ENCODE assay signal across 17 cellular contexts in genomic region chr13:70895599-70895998, GRCh38.
DNase-seq lines count a peak whose midpoint lies in the region; ATAC-seq, FAIRE-seq and TF ChIP-seq lines count a peak whose summit lies in the region.
"Had no signal": no experiment of that assay in that cellular context is flagged by ENCODE, and none has a peak within 500 bp of the region (broad histone marks: within the 10 kb centered on the region; RNA-seq: fewer than 3 reads in every experiment).

No MANE protein-coding gene starts in this region.

- no peak overlapping the region for H3K4me2 ChIP-seq in neuronal stem cell (ENCODE audit: insufficient read depth, low read length, poor library complexity, severe bottlenecking)
- H3K4me2 ChIP-seq: GM23338 had no signal

- H3K4me3 ChIP-seq in neuronal stem cell (ENCODE audit: low read length in 2 of 2) (no peak overlapping the region), prostate gland (no peak overlapping the region)
- H3K4me3 ChIP-seq: GM23338 had no signal

- H3K36me3 ChIP-seq in neuronal stem cell (replicated peaks in 1 of 2; ENCODE audit: control insufficient read depth in 2 of 2, insufficient read depth in 2 of 2, low read length in 2 of 2) (no peaks in the 10 kb centered on the region), prostate gland (no peaks in the 10 kb centered on the region)

- in situ Hi-C loops in SK-MEL-5 (cut with HindIII; ENCODE audit: low pct_unique_long_range_greater_than_20kb, low sequenced_read_pairs): no loop called here

- H3K27me3 ChIP-seq in neuronal stem cell (ENCODE audit: control insufficient read depth in 3 of 3, insufficient read depth in 3 of 3, low read depth in 1 of 3, low read length in 3 of 3) (no peaks in the 10 kb centered on the region), prostate gland (replicated peaks; ENCODE audit: insufficient read depth) (no peaks in the 10 kb centered on the region)

- no peak overlapping the region for H3K14ac ChIP-seq in neuronal stem cell (ENCODE audit: low read length)

- no peak overlapping the region for H2AK5ac ChIP-seq in neuronal stem cell (ENCODE audit: low read depth, low read length)

- no peak overlapping the region for H3K18ac ChIP-seq in neuronal stem cell (ENCODE audit: low read length)

- no peak overlapping the region for H4K91ac ChIP-seq in neuronal stem cell (ENCODE audit: low read depth, low read length, poor library complexity)

- H3K23ac ChIP-seq in neuronal stem cell (ENCODE audit: low read depth, low read length, poor library complexity): no peak overlapping the region

- peak; percentile 38 for FAIRE-seq in GM12891 (lab: Jason Lieb, UNC)
- FAIRE-seq: G401.6, GM19239 had no signal

- H3K4me1 ChIP-seq in neuronal stem cell (ENCODE audit: control insufficient read depth in 2 of 2, insufficient read depth in 1 of 2, low read depth in 1 of 2, low read length in 2 of 2): peaks cover 4 to 15% of the 10 kb centered on the region in 2 donors
- H3K4me1 ChIP-seq in prostate gland (replicated peaks): no peaks in the 10 kb centered on the region

- H3K9me3 ChIP-seq in neuronal stem cell (replicated peaks in 1 of 2; ENCODE audit: control insufficient read depth in 2 of 2, insufficient read depth in 1 of 2, low read depth in 1 of 2, low read length in 2 of 2): no peaks in the 10 kb centered on the region
- H3K9me3 ChIP-seq in prostate gland: no peaks in the 10 kb centered on the region

- H2BK5ac ChIP-seq in neuronal stem cell (ENCODE audit: low read length): no peak overlapping the region

- intact Hi-C loops in prostate gland (cut with DNase I): no loop called here

- H2AFZ ChIP-seq in neuronal stem cell (ENCODE audit: low read length): peak overlapping the region; percentile 50
- H2AFZ ChIP-seq: GM23338 had no signal

- no peak for ATAC-seq in GM19351 (IDR thresholded peaks at IDR 0.05; ENCODE audit: unreplicated experiment)
- no peak for ATAC-seq in esophagus mucosa
- ATAC-seq: GM23338, HCT116 had no signal

- no peak overlapping the region for H4K8ac ChIP-seq in neuronal stem cell (ENCODE audit: low read depth, low read length)

- TF ChIP-seq CTCF in prostate gland (IDR thresholded peaks at IDR 0.05): no peak

- DNase-seq in GM12891 (ENCODE audit: insufficient read length, low spot score) (no peak), SK-MEL-5 (ENCODE audit: low read depth, low spot score) (peak; percentile 14), neuronal stem cell (ENCODE audit: low spot score) (no peak), prostate gland (ENCODE audit: low spot score) (no peak)
- DNase-seq: C1 segment of cervical spinal cord; Calu3; CD4-positive, alpha-beta memory T cell; COR-L47; DMS153; DND-41; H9 had no signal

- WGBS in neuronal stem cell (ENCODE audit: extremely low coverage in 2 of 2, insufficient read length in 2 of 2, insufficient replicate concordance in 1 of 2), 2 donors: no CpG with 5 or more reads among the region's 3 CpGs
- WGBS in prostate gland: 42% methylated on average over 3 of the region's 3 CpGs

- H2BK15ac ChIP-seq in neuronal stem cell (ENCODE audit: low read length): no peak overlapping the region

- H2BK12ac ChIP-seq in neuronal stem cell (ENCODE audit: low read length): no peak overlapping the region

- H3K79me1 ChIP-seq in neuronal stem cell (ENCODE audit: low read depth, low read length): no peaks in the 10 kb centered on the region

- H3K27ac ChIP-seq in neuronal stem cell (replicated peaks; ENCODE audit: low read length) (no peak overlapping the region), prostate gland (no peak overlapping the region)

- no peak overlapping the region for H3K4ac ChIP-seq in neuronal stem cell (ENCODE audit: low read length)

- no peak overlapping the region for H2BK120ac ChIP-seq in neuronal stem cell (ENCODE audit: low read depth, low read length)

- no peak overlapping the region for H3K9ac ChIP-seq in neuronal stem cell (ENCODE audit: low read depth, low read length, poor library complexity)

- TF ChIP-seq POLR2A in GM12891 (IDR thresholded peaks at IDR 0.05; ENCODE audit: low read depth, low read length) (no peak), prostate gland (IDR thresholded peaks at IDR 0.05) (no peak)

TF ChIP-seq in GM12891, 5 proteins besides CTCF, POLR2A, EP300 and RAD21:
- TF ChIP-seq POU2F2 (IDR thresholded peaks at IDR 0.05; ENCODE audit: low read depth, low read length): no peak
- no peak for TF ChIP-seq POLR2AphosphoS5 (IDR thresholded peaks at IDR 0.05; ENCODE audit: low read depth, low read length)
- no peak for TF ChIP-seq TAF1 (IDR thresholded peaks at IDR 0.05; ENCODE audit: low read depth, low read length)
- TF ChIP-seq PAX5 (IDR thresholded peaks at IDR 0.05; ENCODE audit: insufficient read depth, low read length, severe bottlenecking): no peak
- no peak for TF ChIP-seq SPI1 (IDR thresholded peaks at IDR 0.05; ENCODE audit: low read depth, low read length)
